ENCODE assay signal across 24 cellular contexts in the genomic region with DNA sequence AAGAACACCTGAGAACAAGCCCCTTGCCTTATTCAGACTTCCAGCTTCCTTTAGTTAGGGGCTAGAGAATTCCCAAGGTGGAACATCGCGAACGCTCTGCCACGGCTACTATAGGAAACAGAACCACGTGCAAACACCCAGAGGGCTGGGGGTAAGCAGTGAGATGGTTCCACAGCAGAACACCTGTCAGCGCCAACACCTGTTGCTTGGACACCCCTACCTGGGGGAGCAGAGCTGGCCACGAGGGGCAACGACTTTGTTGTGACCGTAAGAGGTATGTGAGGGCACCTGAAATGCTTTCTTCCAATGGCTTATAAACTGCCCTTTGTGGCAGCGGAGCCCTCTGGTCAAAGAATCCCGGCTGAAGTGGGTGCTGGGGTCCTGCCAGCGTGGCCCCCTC.
"Had no signal": no experiment of that assay in that cellular context is flagged by ENCODE, and none has a peak within 500 bp of the region (broad histone marks: within the 10 kb centered on the region; RNA-seq: fewer than 3 reads in every experiment).

No MANE protein-coding gene starts in this region.

- H2AFZ ChIP-seq: parathyroid adenoma had no signal

- H3K27ac Mint-ChIP-seq: activated naive CD4-positive, alpha-beta T cell treated with anti-CD3 and anti-CD28 coated beads for 36 hours; activated T-helper 2 cell treated with anti-CD3 and anti-CD28 coated beads, Interferon-gamma antibody, Interleukin-2, Interleukin-4, amounts not matched to agents 10 μg/mL and 5 μg/mL and 100 μg/mL, durations not matched to agents 14 hours and 24 hours and 36 hours; stimulated activated memory B cell treated with anti-CD40 and anti-IgM and Interleukin-4, amounts not matched to agents 10 μg/mL and 1 μg/mL and 100 μg/mL, for 72 hours had no signal

- H3K27me3 ChIP-seq: ascending aorta, brain microvascular endothelial cell, right lobe of liver had no signal

- H3K27me3 Mint-ChIP-seq: activated CD4-positive, alpha-beta T cell treated with anti-CD3 and anti-CD28 coated beads, Interleukin-2, amount 10 ng/mL, durations not matched to agents 7 days and 5 days; activated T-cell treated with anti-CD3 and anti-CD28 coated beads, Interleukin-2, amount 50 U/mL, for 24 hours; dendritic cell treated with granulocyte-macrophage colony-stimulating factor and Interleukin-4, amounts not matched to agents 40 ng/mL and 50 ng/mL, for 4 days; stimulated activated memory B cell treated with anti-CD40 and anti-IgM and Interleukin-4, amounts not matched to agents 10 μg/mL and 1 μg/mL and 100 μg/mL, for 72 hours had no signal

- H3K36me3 ChIP-seq: brain microvascular endothelial cell had no signal

- H3K9me3 Mint-ChIP-seq: activated CD4-positive, alpha-beta T cell treated with anti-CD3 and anti-CD28 coated beads, Interleukin-2, amount 10 ng/mL, durations not matched to agents 7 days and 5 days; activated naive CD4-positive, alpha-beta T cell treated with anti-CD3 and anti-CD28 coated beads for 36 hours; activated T-cell treated with anti-CD3 and anti-CD28 coated beads, Interleukin-2, amount 50 U/mL, for 24 hours; activated T-helper 2 cell treated with anti-CD3 and anti-CD28 coated beads, Interferon-gamma antibody, Interleukin-2, Interleukin-4, amounts not matched to agents 10 μg/mL and 5 μg/mL and 100 μg/mL, durations not matched to agents 14 hours and 24 hours and 36 hours; dendritic cell treated with granulocyte-macrophage colony-stimulating factor and Interleukin-4, amounts not matched to agents 40 ng/mL and 50 ng/mL, for 4 days; nephron progenitor cell; stimulated activated memory B cell treated with anti-CD40 and anti-IgM and Interleukin-4, amounts not matched to agents 10 μg/mL and 1 μg/mL and 100 μg/mL, for 72 hours had no signal

- ATAC-seq: activated CD4-positive, CD25-positive, alpha-beta regulatory T cell treated with anti-CD3 and anti-CD28 coated beads, Interleukin-2, amount 50 U/mL, for 24 hours; activated CD8-positive, alpha-beta T cell treated with anti-CD3 and anti-CD28 coated beads, Interleukin-2, amount 10 ng/mL, durations not matched to agents 7 days and 5 days; stimulated activated memory B cell treated with anti-CD40 and anti-IgM and Interleukin-4, amounts not matched to agents 10 μg/mL and 1 μg/mL and 100 μg/mL, for 72 hours had no signal

- H3K9ac ChIP-seq: parathyroid adenoma had no signal

- H3K27ac ChIP-seq: brain microvascular endothelial cell, parathyroid adenoma, right lobe of liver, SK-N-MC, VCaP had no signal

- H3K36me3 Mint-ChIP-seq: stimulated activated memory B cell treated with anti-CD40 and anti-IgM and Interleukin-4, amounts not matched to agents 10 μg/mL and 1 μg/mL and 100 μg/mL, for 72 hours had no signal

- H3K4me3 ChIP-seq: ascending aorta, right lobe of liver, SK-N-MC, skin epidermis had no signal

- H3K9me3 ChIP-seq: ascending aorta, right lobe of liver had no signal

- H3K4me1 Mint-ChIP-seq: stimulated activated memory B cell treated with anti-CD40 and anti-IgM and Interleukin-4, amounts not matched to agents 10 μg/mL and 1 μg/mL and 100 μg/mL, for 72 hours had no signal

- H3K4me1 ChIP-seq: parathyroid adenoma, right lobe of liver had no signal

- DNase-seq: activated CD4-positive, alpha-beta T cell treated with anti-CD3 and anti-CD28 coated beads, Interleukin-2, amount 10 ng/mL, durations not matched to agents 7 days and 5 days; activated CD8-positive, alpha-beta T cell treated with anti-CD3 and anti-CD28 coated beads, Interleukin-2, amount 10 ng/mL, durations not matched to agents 7 days and 5 days; activated naive CD4-positive, alpha-beta T cell treated with anti-CD3 and anti-CD28 coated beads for 36 hours; activated T-cell treated with anti-CD3 and anti-CD28 coated beads, Interleukin-2, amount 50 U/mL, for 24 hours; brain microvascular endothelial cell; caudate nucleus; effector CD4-positive, alpha-beta T cell; erythroblast; foreskin melanocyte; head of caudate nucleus; hypothalamus; left ventricle myocardium superior; nephron progenitor cell; right lobe of liver; stimulated activated CD4-positive, alpha-beta T cell treated with anti-CD3 and anti-CD28 coated beads, Interleukin-2, amount 100 ng/mL, for 24 hours had no signal

- H3K4me3 Mint-ChIP-seq: activated CD4-positive, alpha-beta T cell treated with anti-CD3 and anti-CD28 coated beads, Interleukin-2, amount 10 ng/mL, durations not matched to agents 7 days and 5 days; activated CD8-positive, alpha-beta T cell treated with anti-CD3 and anti-CD28 coated beads, Interleukin-2, amount 10 ng/mL, durations not matched to agents 7 days and 5 days; activated naive CD4-positive, alpha-beta T cell treated with anti-CD3 and anti-CD28 coated beads for 36 hours; activated T-cell treated with anti-CD3 and anti-CD28 coated beads, Interleukin-2, amount 50 U/mL, for 24 hours; dendritic cell treated with granulocyte-macrophage colony-stimulating factor and Interleukin-4, amounts not matched to agents 40 ng/mL and 50 ng/mL, for 4 days; nephron progenitor cell; stimulated activated memory B cell treated with anti-CD40 and anti-IgM and Interleukin-4, amounts not matched to agents 10 μg/mL and 1 μg/mL and 100 μg/mL, for 72 hours had no signal
